Comparison of ENCODE assay signal across 1 cellular context in the genomic region with DNA sequence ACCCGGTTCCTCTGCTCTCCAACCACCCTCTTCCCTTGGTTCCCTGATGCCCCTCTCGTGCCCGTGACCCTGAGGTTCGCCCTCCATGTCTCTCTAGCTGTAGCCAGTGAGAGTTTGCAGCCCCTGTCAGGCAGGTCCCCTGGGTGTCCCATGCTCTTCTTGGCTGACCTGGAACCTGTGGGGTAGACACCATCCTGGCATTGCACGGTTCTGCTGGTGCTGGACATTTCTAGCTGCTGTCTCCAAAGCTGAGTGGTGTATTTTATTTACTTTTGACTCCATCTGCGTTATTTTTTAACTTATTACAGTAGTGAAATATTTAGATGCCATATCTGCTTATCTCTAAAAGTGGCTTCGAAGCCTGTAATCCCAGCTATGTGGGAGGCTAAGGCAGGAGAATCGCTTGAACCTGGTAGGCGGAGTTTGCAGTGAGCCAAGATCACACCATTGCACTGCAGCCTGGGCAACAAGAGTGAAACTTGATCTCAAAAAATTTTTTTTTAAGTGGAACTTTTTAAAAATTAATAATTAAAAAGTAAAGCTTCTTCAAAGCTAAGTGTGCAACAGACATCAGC.
TF ChIP-seq lines count a peak whose summit lies in the region.

No MANE protein-coding gene starts in this region.

TF ChIP-seq in WTC11, 78 proteins besides CTCF, POLR2A, EP300 and RAD21 (continued from another document):
- TF ChIP-seq, protein P1, sequence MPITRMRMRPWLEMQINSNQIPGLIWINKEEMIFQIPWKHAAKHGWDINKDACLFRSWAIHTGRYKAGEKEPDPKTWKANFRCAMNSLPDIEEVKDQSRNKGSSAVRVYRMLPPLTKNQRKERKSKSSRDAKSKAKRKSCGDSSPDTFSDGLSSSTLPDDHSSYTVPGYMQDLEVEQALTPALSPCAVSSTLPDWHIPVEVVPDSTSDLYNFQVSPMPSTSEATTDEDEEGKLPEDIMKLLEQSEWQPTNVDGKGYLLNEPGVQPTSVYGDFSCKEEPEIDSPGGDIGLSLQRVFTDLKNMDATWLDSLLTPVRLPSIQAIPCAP (CRISPR knock-in tag; IDR thresholded peaks at IDR 0.05) = no peak
- TF ChIP-seq CREM (CRISPR knock-in tag; IDR thresholded peaks at IDR 0.05) = no peak
- TF ChIP-seq, protein P2, sequence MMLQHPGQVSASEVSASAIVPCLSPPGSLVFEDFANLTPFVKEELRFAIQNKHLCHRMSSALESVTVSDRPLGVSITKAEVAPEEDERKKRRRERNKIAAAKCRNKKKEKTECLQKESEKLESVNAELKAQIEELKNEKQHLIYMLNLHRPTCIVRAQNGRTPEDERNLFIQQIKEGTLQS (CRISPR knock-in tag; conservative IDR thresholded peaks at IDR 0.05) = no peak
